23 cellular contexts compared by ENCODE assay signal in genomic region chr2:140990416-140990815, GRCh38.
A peak's percentile ranks its signal among the peaks of the same experiment; 100 is the strongest.
DNase-seq lines count a peak whose midpoint lies in the region; ATAC-seq, FAIRE-seq and TF ChIP-seq lines count a peak whose summit lies in the region.
"Had no signal": no experiment of that assay in that cellular context is flagged by ENCODE, and none has a peak within 500 bp of the region (broad histone marks: within the 10 kb centered on the region; RNA-seq: fewer than 3 reads in every experiment).

No MANE protein-coding gene starts in this region.

- H3K4me1 Mint-ChIP-seq in MCF 10A (ENCODE audit: insufficient read depth, unreplicated experiment) (no peaks in the 10 kb centered on the region), astrocyte (ENCODE audit: low read depth, unreplicated experiment) (peaks cover 3% of the 10 kb centered on the region), progenitor cell of endocrine pancreas (ENCODE audit: low read depth) (no peaks in the 10 kb centered on the region)
- no peaks in the 10 kb centered on the region for H3K4me1 Mint-ChIP-seq in activated naive CD8-positive, alpha-beta T cell treated with anti-CD3 and anti-CD28 coated beads, Interleukin-2, amount 50 U/mL, for 24 hours
- H3K4me1 Mint-ChIP-seq: central memory CD8-positive, alpha-beta T cell; nephron; stimulated activated naive CD8-positive, alpha-beta T cell treated with anti-CD3 and anti-CD28 coated beads, Interleukin-15, amount 100 ng/mL, for 72 hours had no signal

- TF ChIP-seq POLR2A in breast epithelium (IDR thresholded peaks at IDR 0.05): no peak

- H3K27ac ChIP-seq in breast epithelium (no peak overlapping the region), astrocyte (ENCODE audit: low read depth, low read length) (no peak overlapping the region)
- H3K27ac ChIP-seq: 22Rv1, left lung had no signal

- no peaks in the 10 kb centered on the region for H4K20me1 ChIP-seq in astrocyte (ENCODE audit: insufficient read depth, low read length)

- no TSS peak for BruUV-seq in MCF 10A (replicated peaks; lab: Mats Ljungman, UMichigan)

- no peak for ATAC-seq in activated naive CD8-positive, alpha-beta T cell treated with anti-CD3 and anti-CD28 coated beads, Interleukin-2, amount 50 U/mL, for 24 hours
- ATAC-seq: GM23338; left lung; stimulated activated naive CD8-positive, alpha-beta T cell treated with anti-CD3 and anti-CD28 coated beads, Interleukin-15, amount 100 ng/mL, for 72 hours had no signal

- peak overlapping the region; percentile 2 for H3K4me2 ChIP-seq in astrocyte (ENCODE audit: low read length)
- H3K4me2 ChIP-seq: GM23338 had no signal

- H3K27ac Mint-ChIP-seq in MCF 10A (ENCODE audit: low read depth, unreplicated experiment) (peak overlapping the region; percentile 23), astrocyte (ENCODE audit: unreplicated experiment) (no peak overlapping the region), progenitor cell of endocrine pancreas (no peak overlapping the region)
- no peak overlapping the region for H3K27ac Mint-ChIP-seq in activated naive CD8-positive, alpha-beta T cell treated with anti-CD3 and anti-CD28 coated beads, Interleukin-2, amount 50 U/mL, for 24 hours
- H3K27ac Mint-ChIP-seq: activated CD4-positive, alpha-beta memory T cell treated with anti-CD3 and anti-CD28 coated beads for 36 hours; GM23338; nephron; stimulated activated naive CD8-positive, alpha-beta T cell treated with anti-CD3 and anti-CD28 coated beads, Interleukin-15, amount 100 ng/mL, for 72 hours had no signal

- DNase-seq in MCF 10A (ENCODE audit: unreplicated experiment) (peak; percentile 48), breast epithelium (ENCODE audit: low spot score in 2 of 2) (no peak), astrocyte (ENCODE audit: low read depth) (peak; percentile 84), foreskin fibroblast (peak; percentile 89 to 92), DMS79 treated with DMSO at 0.1 percent for 48 hours (lab: John Stamatoyannopoulos, UW) (no peak), progenitor cell of endocrine pancreas (ENCODE audit: low spot score, unreplicated experiment) (no peak)
- DNase-seq in activated CD8-positive, alpha-beta memory T cell treated with anti-CD3 and anti-CD28 coated beads, Interleukin-2, amount 50 U/mL, for 48 hours: no peak
- DNase-seq in activated naive CD8-positive, alpha-beta T cell treated with anti-CD3 and anti-CD28 coated beads, Interleukin-2, amount 50 U/mL, for 24 hours: no peak
- DNase-seq: activated CD4-positive, alpha-beta memory T cell treated with anti-CD3 and anti-CD28 coated beads for 36 hours; activated effector memory CD4-positive, alpha-beta T cell treated with anti-CD3 and anti-CD28 coated beads, Interleukin-2, amount 50 U/mL, for 16 hours; Calu3; hippocampal formation; Karpas-422; left lung; NCI-H187; NCI-H526 treated with DMSO at 0.1 percent for 48 hours; SHP77; stimulated activated naive CD8-positive, alpha-beta T cell treated with anti-CD3 and anti-CD28 coated beads, Interleukin-15, amount 100 ng/mL, for 72 hours had no signal

- H3K4me3 ChIP-seq in breast epithelium (no peak overlapping the region), astrocyte (ENCODE audit: insufficient read depth, low read depth, low read length) (no peak overlapping the region), foreskin fibroblast (ENCODE audit: low read depth in 1 of 2, low read length in 2 of 2) (no peak overlapping the region)
- H3K4me3 ChIP-seq: GM23338, left lung had no signal

- CTCF ChIA-PET in MCF 10A (lab: Yijun Ruan, JAX): no interaction called here

- peak; percentile 55 for FAIRE-seq in astrocyte (lab: Jason Lieb, UNC)
- FAIRE-seq: endothelial cell of umbilical vein had no signal

- H3K4me3 Mint-ChIP-seq in MCF 10A (ENCODE audit: unreplicated experiment) (no peak overlapping the region), astrocyte (ENCODE audit: unreplicated experiment) (no peak overlapping the region), progenitor cell of endocrine pancreas (ENCODE audit: low read depth) (no peak overlapping the region)
- H3K4me3 Mint-ChIP-seq in activated naive CD8-positive, alpha-beta T cell treated with anti-CD3 and anti-CD28 coated beads, Interleukin-2, amount 50 U/mL, for 24 hours: no peak overlapping the region
- H3K4me3 Mint-ChIP-seq: activated CD4-positive, alpha-beta memory T cell treated with anti-CD3 and anti-CD28 coated beads for 36 hours; central memory CD8-positive, alpha-beta T cell; GM23338; nephron; stimulated activated naive CD8-positive, alpha-beta T cell treated with anti-CD3 and anti-CD28 coated beads, Interleukin-15, amount 100 ng/mL, for 72 hours had no signal

- H3K9ac ChIP-seq in astrocyte (ENCODE audit: low read length): no peak overlapping the region

- H3K27me3 Mint-ChIP-seq in MCF 10A (ENCODE audit: insufficient read depth, unreplicated experiment): no peaks in the 10 kb centered on the region
- no peaks in the 10 kb centered on the region for H3K27me3 Mint-ChIP-seq in astrocyte (ENCODE audit: low read depth, unreplicated experiment)
- no peaks in the 10 kb centered on the region for H3K27me3 Mint-ChIP-seq in progenitor cell of endocrine pancreas
- H3K27me3 Mint-ChIP-seq in activated naive CD8-positive, alpha-beta T cell treated with anti-CD3 and anti-CD28 coated beads, Interleukin-2, amount 50 U/mL, for 24 hours: no peaks in the 10 kb centered on the region
- H3K27me3 Mint-ChIP-seq: activated CD4-positive, alpha-beta memory T cell treated with anti-CD3 and anti-CD28 coated beads for 36 hours; central memory CD8-positive, alpha-beta T cell; stimulated activated naive CD8-positive, alpha-beta T cell treated with anti-CD3 and anti-CD28 coated beads, Interleukin-15, amount 100 ng/mL, for 72 hours had no signal

- no peaks in the 10 kb centered on the region for H3K36me3 Mint-ChIP-seq in MCF 10A (ENCODE audit: insufficient read depth, unreplicated experiment)
- no peaks in the 10 kb centered on the region for H3K36me3 Mint-ChIP-seq in astrocyte (ENCODE audit: low read depth, unreplicated experiment)
- H3K36me3 Mint-ChIP-seq in progenitor cell of endocrine pancreas (ENCODE audit: insufficient read depth): no peaks in the 10 kb centered on the region
- no peaks in the 10 kb centered on the region for H3K36me3 Mint-ChIP-seq in activated naive CD8-positive, alpha-beta T cell treated with anti-CD3 and anti-CD28 coated beads, Interleukin-2, amount 50 U/mL, for 24 hours (ENCODE audit: low read depth)
- H3K36me3 Mint-ChIP-seq: activated CD4-positive, alpha-beta memory T cell treated with anti-CD3 and anti-CD28 coated beads for 36 hours had no signal

- no peaks in the 10 kb centered on the region for H3K36me3 ChIP-seq in breast epithelium
- H3K36me3 ChIP-seq in astrocyte (ENCODE audit: insufficient read depth, low read length): no peaks in the 10 kb centered on the region
- H3K36me3 ChIP-seq: left lung had no signal

- no peaks in the 10 kb centered on the region for H3K27me3 ChIP-seq in breast epithelium
- no peaks in the 10 kb centered on the region for H3K27me3 ChIP-seq in astrocyte (ENCODE audit: insufficient read depth, low read length)
- H3K27me3 ChIP-seq: left lung had no signal

- H3K4me1 ChIP-seq in breast epithelium: no peaks in the 10 kb centered on the region
- peaks cover 6% of the 10 kb centered on the region for H3K4me1 ChIP-seq in astrocyte (ENCODE audit: insufficient read depth, low read length)
- H3K4me1 ChIP-seq: left lung had no signal

- POLR2A ChIA-PET in MCF 10A (lab: Yijun Ruan, JAX): interaction anchor here (0.7 kb wide), 1 partner anchor 34 kb away, joined by 3 read pairs; no protein-coding TSS in a partner anchor

- intact Hi-C loops in MCF 10A (cut with micrococcal nuclease) (no loop called here), breast epithelium (cut with DNase I; ENCODE audit: low total_unique reads) (no loop called here)

- H3K9me3 ChIP-seq in breast epithelium (no peaks in the 10 kb centered on the region), astrocyte (ENCODE audit: insufficient read depth, low read depth, low read length) (no peaks in the 10 kb centered on the region)
- H3K9me3 ChIP-seq: left lung had no signal

- no peak overlapping the region for H2AFZ ChIP-seq in astrocyte (ENCODE audit: low read depth, low read length)
- H2AFZ ChIP-seq: GM23338 had no signal

- H3K79me2 ChIP-seq in astrocyte (ENCODE audit: insufficient read depth, low read length): no peaks in the 10 kb centered on the region

- H3K9me3 Mint-ChIP-seq in MCF 10A (ENCODE audit: unreplicated experiment) (no peaks in the 10 kb centered on the region), astrocyte (ENCODE audit: unreplicated experiment) (no peaks in the 10 kb centered on the region), progenitor cell of endocrine pancreas (ENCODE audit: low read depth) (no peaks in the 10 kb centered on the region)
- peaks cover 12% of the 10 kb centered on the region for H3K9me3 Mint-ChIP-seq in activated naive CD8-positive, alpha-beta T cell treated with anti-CD3 and anti-CD28 coated beads, Interleukin-2, amount 50 U/mL, for 24 hours
- H3K9me3 Mint-ChIP-seq: GM23338; nephron; stimulated activated naive CD8-positive, alpha-beta T cell treated with anti-CD3 and anti-CD28 coated beads, Interleukin-15, amount 100 ng/mL, for 72 hours had no signal

- no peak for TF ChIP-seq CTCF in MCF 10A (IDR thresholded peaks at IDR 0.05; ENCODE audit: unreplicated experiment)
- no peak for TF ChIP-seq CTCF in breast epithelium (IDR thresholded peaks at IDR 0.05)
- TF ChIP-seq CTCF in astrocyte (IDR thresholded peaks at IDR 0.05; ENCODE audit: insufficient read depth, low read depth, low read length): no peak
- no peak for TF ChIP-seq CTCF in foreskin fibroblast (IDR thresholded peaks at IDR 0.05; ENCODE audit: low read depth, low read length)
- TF ChIP-seq CTCF in progenitor cell of endocrine pancreas (IDR thresholded peaks at IDR 0.05; ENCODE audit: unreplicated experiment): no peak

Comparison
In these comparisons a context has a peak if more than half of its experiments do, and no peak if none do; other contexts are left out.
1. DNase-seq: peak in MCF 10A (single experiment), astrocyte (single experiment) and foreskin fibroblast (2 of 2); none in breast epithelium (0 of 2), DMS79 treated with DMSO at 0.1 percent for 48 hours (single experiment), activated CD8-positive, alpha-beta memory T cell treated with anti-CD3 and anti-CD28 coated beads, Interleukin-2, amount 50 U/mL, for 48 hours (single experiment), progenitor cell of endocrine pancreas (single experiment) and activated naive CD8-positive, alpha-beta T cell treated with anti-CD3 and anti-CD28 coated beads, Interleukin-2, amount 50 U/mL, for 24 hours (single experiment).